9 cellular contexts compared by ENCODE assay signal in genomic region chrX:16185725-16186136, GRCh38. TPM values are rescaled to one million over a fixed set of nuclear protein-coding genes. Genes with fewer than 3 reads are reported as not detected.
A peak's percentile ranks its signal among the peaks of the same experiment; 100 is the strongest.
DNase-seq lines count a peak whose midpoint lies in the region; ATAC-seq and TF ChIP-seq lines count a peak whose summit lies in the region.
"Had no signal": no experiment of that assay in that cellular context is flagged by ENCODE, and none has a peak within 500 bp of the region (broad histone marks: within the 10 kb centered on the region; RNA-seq: fewer than 3 reads in every experiment).

No MANE protein-coding gene starts in this region.

- H3K36me3 Mint-ChIP-seq in stimulated activated naive B cell treated with anti-CD40 and anti-IgM and Interleukin-4, amounts not matched to agents 10 μg/mL and 1 μg/mL and 100 μg/mL, for 72 hours, result no peaks in the 10 kb centered on the region

- H3K36me3 ChIP-seq in HUES48 (ENCODE audit: control insufficient read depth, insufficient read depth, low read length) (no peaks in the 10 kb centered on the region), mammary epithelial cell (ENCODE audit: insufficient read depth, low read length) (no peaks in the 10 kb centered on the region)

- H3K4me3 ChIP-seq in HUES48 (ENCODE audit: low read depth, low read length) (no peak overlapping the region), mammary epithelial cell (replicated peaks in 1 of 3; ENCODE audit: insufficient read depth in 1 of 3, low read depth in 2 of 3, low read length in 3 of 3) (no peak overlapping the region)

- intact Hi-C loops in mammary epithelial cell (cut with micrococcal nuclease), result no loop called here

- H3K4me1 Mint-ChIP-seq in stimulated activated naive B cell treated with anti-CD40 and anti-IgM and Interleukin-4, amounts not matched to agents 10 μg/mL and 1 μg/mL and 100 μg/mL, for 72 hours, result peaks cover 2 to 12% of the 10 kb centered on the region in 2 donors

- no peak overlapping the region for H3K4me3 Mint-ChIP-seq in stimulated activated naive B cell treated with anti-CD40 and anti-IgM and Interleukin-4, amounts not matched to agents 10 μg/mL and 1 μg/mL and 100 μg/mL, for 72 hours
- H3K4me3 Mint-ChIP-seq: nephron had no signal

- H3K9ac ChIP-seq in HUES48 (ENCODE audit: low read depth, low read length) (peak overlapping the region; percentile 11; the same call in 1 of the 2 replicates), mammary epithelial cell (ENCODE audit: insufficient read depth, low read length) (no peak overlapping the region)

- peaks cover 20 to 34% of the 10 kb centered on the region in 2 donors for H3K27me3 Mint-ChIP-seq in stimulated activated naive B cell treated with anti-CD40 and anti-IgM and Interleukin-4, amounts not matched to agents 10 μg/mL and 1 μg/mL and 100 μg/mL, for 72 hours

- H3K4me2 ChIP-seq in mammary epithelial cell (ENCODE audit: insufficient read depth, low read depth, low read length), result peak overlapping the region; percentile 26

- H3K27ac Mint-ChIP-seq in stimulated activated naive B cell treated with anti-CD40 and anti-IgM and Interleukin-4, amounts not matched to agents 10 μg/mL and 1 μg/mL and 100 μg/mL, for 72 hours, result no peak overlapping the region
- H3K27ac Mint-ChIP-seq: nephron had no signal

- WGBS in mammary epithelial cell (ENCODE audit: low coverage, missing lambda C conversion rate), result 22% methylated on average over 2 of the region's 2 CpGs

- peaks cover 45% of the 10 kb centered on the region for H3K4me1 ChIP-seq in HUES48 (ENCODE audit: control insufficient read depth, insufficient read depth, low read length)
- peaks cover 20% of the 10 kb centered on the region for H3K4me1 ChIP-seq in mammary epithelial cell (ENCODE audit: insufficient read depth, low read length)

- peak overlapping the region; percentile 60 for H2AFZ ChIP-seq in mammary epithelial cell (ENCODE audit: low read depth, low read length)

- BruUV-seq in mammary epithelial cell (replicated peaks; lab: Mats Ljungman, UMichigan), result no TSS peak

- H3K79me2 ChIP-seq in mammary epithelial cell (ENCODE audit: insufficient read depth, low read length), result no peaks in the 10 kb centered on the region

- ATAC-seq in GM21737 (IDR thresholded peaks at IDR 0.05; ENCODE audit: unreplicated experiment), result peak; percentile 93
- ATAC-seq in stimulated activated naive B cell treated with anti-CD40 and anti-IgM and Interleukin-4, amounts not matched to agents 10 μg/mL and 1 μg/mL and 100 μg/mL, for 72 hours (replicated peaks), result peak; percentile 84 to 98

- in situ Hi-C loops in GM13977 (cut with MboI; ENCODE audit: low pct_unique_long_range_greater_than_20kb, low sequenced_read_pairs, unreplicated experiment), result no loop called here
- in situ Hi-C loops in mammary epithelial cell (cut with MboI; ENCODE audit: low sequenced_read_pairs in 2 of 2), result no loop called here

- no peaks in the 10 kb centered on the region for H3K27me3 ChIP-seq in HUES48 (ENCODE audit: control insufficient read depth, insufficient read depth, low read length)
- no peaks in the 10 kb centered on the region for H3K27me3 ChIP-seq in mammary epithelial cell (ENCODE audit: insufficient read depth, low read length)

- CTCF ChIA-PET in mammary epithelial cell (lab: Charles Lee; ENCODE audit: low non-redundant PET), result no interaction called here

- H4K20me1 ChIP-seq in mammary epithelial cell (ENCODE audit: insufficient read depth, low read length), result no peaks in the 10 kb centered on the region

- no peaks in the 10 kb centered on the region for H3K9me3 ChIP-seq in HUES48 (ENCODE audit: control insufficient read depth, insufficient read depth, low read length)
- H3K9me3 ChIP-seq in mammary epithelial cell (replicated peaks; ENCODE audit: insufficient read depth, low read length), result no peaks in the 10 kb centered on the region

- TF ChIP-seq CTCF in GM13977 (IDR thresholded peaks at IDR 0.05; ENCODE audit: extremely low read depth, insufficient read depth, missing control alignments) (no peak), mammary epithelial cell (conservative IDR thresholded peaks at IDR 0.05 in 1 of 2, IDR thresholded peaks at IDR 0.05 in 1 of 2; ENCODE audit: extremely low read depth in 1 of 2, insufficient read depth in 1 of 2, low read depth in 1 of 2, low read length in 2 of 2) (no peak)

- peak overlapping the region; percentile 89 for H3K27ac ChIP-seq in HUES48 (ENCODE audit: low read depth, low read length)
- no peak overlapping the region for H3K27ac ChIP-seq in mammary epithelial cell (ENCODE audit: insufficient read depth, low read depth, low read length)

- dilution Hi-C loops in mammary epithelial cell (cut with HindIII; ENCODE audit: low sequenced_read_pairs), result no loop called here

- DNase-seq in GM13977 (ENCODE audit: low spot score), result peak; percentile 55
- peak; percentile 81 for DNase-seq in mammary epithelial cell
- DNase-seq in stimulated activated naive B cell treated with anti-CD40 and anti-IgM and Interleukin-4, amounts not matched to agents 10 μg/mL and 1 μg/mL and 100 μg/mL, for 72 hours, result no peak
- no peak for DNase-seq in stimulated activated naive CD4-positive, alpha-beta T cell (lab: John Stamatoyannopoulos, UW)
- no peak for DNase-seq in nucleus accumbens (lab: John Stamatoyannopoulos, UW)
- DNase-seq in NCI-H146 treated with DMSO at 0.1 percent for 48 hours (lab: John Stamatoyannopoulos, UW; ENCODE audit: unreplicated experiment), result no peak

- H3K9me3 Mint-ChIP-seq in stimulated activated naive B cell treated with anti-CD40 and anti-IgM and Interleukin-4, amounts not matched to agents 10 μg/mL and 1 μg/mL and 100 μg/mL, for 72 hours, result no peaks in the 10 kb centered on the region

RNA-seq across cellular contexts. Expression of gene MAGEB17, which starts 18.4 kb away (rescaled TPM):
- total RNA-seq in mammary epithelial cell, result not detected
- not detected for polyA plus RNA-seq in mammary epithelial cell
- polyA minus RNA-seq in mammary epithelial cell, result not detected

Comparison
In these comparisons a context has a peak if more than half of its experiments do, and no peak if none do; other contexts are left out.
1. DNase-seq: peak in GM13977 (single experiment) and mammary epithelial cell (single experiment); none in stimulated activated naive B cell treated with anti-CD40 and anti-IgM and Interleukin-4, amounts not matched to agents 10 μg/mL and 1 μg/mL and 100 μg/mL, for 72 hours (single experiment), stimulated activated naive CD4-positive, alpha-beta T cell (0 of 6), nucleus accumbens (0 of 56) and NCI-H146 treated with DMSO at 0.1 percent for 48 hours (single experiment).